ENCODE assay signal across 7 cellular contexts in the genomic region with DNA sequence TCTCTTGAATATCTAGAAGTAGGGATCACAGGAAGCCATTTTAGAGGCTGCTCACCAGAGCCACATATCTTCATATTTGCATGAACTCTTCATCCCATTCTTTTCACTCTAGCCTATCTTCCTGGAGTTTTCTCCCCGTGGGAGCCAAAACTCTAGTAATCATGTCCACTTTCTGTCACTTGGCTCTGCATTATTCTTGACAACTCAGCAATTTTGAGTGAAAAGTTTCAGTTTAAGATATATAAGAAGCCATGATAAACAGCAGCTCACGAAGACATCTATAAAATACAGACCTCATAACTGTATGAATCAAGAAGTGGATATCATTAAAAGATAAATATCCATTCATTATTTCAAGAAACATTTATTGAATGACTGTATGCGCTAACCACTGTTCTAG.
"Had no signal": no experiment of that assay in that cellular context is flagged by ENCODE, and none has a peak within 500 bp of the region (broad histone marks: within the 10 kb centered on the region; RNA-seq: fewer than 3 reads in every experiment).

No MANE protein-coding gene starts in this region.

- H3K4me3 ChIP-seq: GM23338 had no signal

- ATAC-seq: GM23338 had no signal

- H3K9ac ChIP-seq: KMS-11 had no signal

- DNase-seq: H9, HCEC 1CT, KBM-7 had no signal

- H3K27ac Mint-ChIP-seq: GM23338, H9 had no signal

- FAIRE-seq: H54, HTR-8/SVneo had no signal

- H3K9me3 Mint-ChIP-seq: GM23338 had no signal

- H3K4me3 Mint-ChIP-seq: GM23338, H9 had no signal

- H2AFZ ChIP-seq: GM23338 had no signal

- H3K27ac ChIP-seq: KMS-11 had no signal

- H3K4me2 ChIP-seq: GM23338, KMS-11 had no signal
